In genomic region chr3:71585891-71586809, GRCh38 we compare ENCODE assay signal across 7 cellular contexts. TPM values are rescaled to one million over a fixed set of nuclear protein-coding genes. Genes with fewer than 3 reads are reported as not detected.
DNase-seq lines count a peak whose midpoint lies in the region; ATAC-seq and TF ChIP-seq lines count a peak whose summit lies in the region.

No MANE protein-coding gene starts in this region.

- peak overlapping the region; percentile 3 for H3K9ac ChIP-seq in skeletal muscle satellite cell (ENCODE audit: low read depth, low read length)

- no peaks in the 10 kb centered on the region for H3K9me3 Mint-ChIP-seq in Caco-2 (ENCODE audit: unreplicated experiment)

- BruUV-seq in Caco-2 (replicated peaks; lab: Mats Ljungman, UMichigan), result no TSS peak

- H3K4me1 Mint-ChIP-seq in Caco-2 (ENCODE audit: low read depth, unreplicated experiment), result peaks cover 6% of the 10 kb centered on the region

- POLR2A ChIA-PET in Caco-2 (lab: Charles Lee), result no interaction called here

- no peak for ATAC-seq in aorta (ENCODE audit: low FRiP score)

- CTCF ChIA-PET in Caco-2 (lab: Charles Lee), result interaction anchor here (1.0 kb wide), 1 partner anchor 76 kb away, joined by 5 read pairs; no protein-coding TSS in a partner anchor

- no peaks in the 10 kb centered on the region for H3K27me3 Mint-ChIP-seq in Caco-2 (ENCODE audit: insufficient read depth, unreplicated experiment)

- DNase-seq in Caco-2 (peak in 1 of 2 experiments; percentile 19), H7 (peak; percentile 21), T1000 (lab: John Stamatoyannopoulos, UW) (peak; percentile 2), fibroblast of mammary gland (ENCODE audit: low read depth) (peak; percentile 66), aorta (no peak), DMS79 treated with DMSO at 0.1 percent for 48 hours (lab: John Stamatoyannopoulos, UW) (no peak)

- H3K4me3 ChIP-seq in Caco-2 (ENCODE audit: low read depth, low read length), result no peak overlapping the region
- H3K4me3 ChIP-seq in H7 (ENCODE audit: insufficient read depth, low read depth, low read length), result no peak overlapping the region
- H3K4me3 ChIP-seq in fibroblast of mammary gland (ENCODE audit: control insufficient read depth, low read depth, low read length), result no peak overlapping the region
- H3K4me3 ChIP-seq in skeletal muscle satellite cell (ENCODE audit: low read length), result peak overlapping the region; percentile 26
- no peak overlapping the region for H3K4me3 ChIP-seq in aorta (ENCODE audit: low read length in 2 of 2)

- H3K27ac ChIP-seq in aorta (ENCODE audit: low read depth in 1 of 2, low read length in 2 of 2), result peak overlapping the region in 1 of 2 donors; percentile 32

- H3K4me1 ChIP-seq in Caco-2, result peaks cover 7% of the 10 kb centered on the region
- peaks cover 35% of the 10 kb centered on the region for H3K4me1 ChIP-seq in skeletal muscle satellite cell (ENCODE audit: control insufficient read depth, insufficient read depth, low read length)
- no peaks in the 10 kb centered on the region for H3K4me1 ChIP-seq in aorta (ENCODE audit: control insufficient read depth in 1 of 2, insufficient read depth in 2 of 2, low read length in 2 of 2)

- WGBS in aorta, 2 donors, result 19 to 20% methylated on average over 7 of the region's 7 CpGs

- peak overlapping the region; percentile 95 for H3K4me2 ChIP-seq in skeletal muscle satellite cell (ENCODE audit: low read length)

- intact Hi-C loops in Caco-2 (cut with micrococcal nuclease; ENCODE audit: unreplicated experiment) (loop anchor here (2.0 to 10.0 kb wide), 5 partner anchors 66 to 1051 kb away; no protein-coding TSS in a partner anchor), aorta (cut with DNase I) (loop anchor here (5.0 to 10.0 kb wide), 9 partner anchors 66 to 1051 kb away; no protein-coding TSS in a partner anchor)

- H3K27me3 ChIP-seq in Caco-2 (replicated peaks; ENCODE audit: control insufficient read depth, insufficient read depth, low read length) (no peaks in the 10 kb centered on the region), H7 (ENCODE audit: control insufficient read depth, insufficient read depth, low read length) (peaks cover 8% of the 10 kb centered on the region), skeletal muscle satellite cell (ENCODE audit: control insufficient read depth, insufficient read depth, low read length) (no peaks in the 10 kb centered on the region), aorta (ENCODE audit: control insufficient read depth in 1 of 2, insufficient read depth in 2 of 2, low read length in 1 of 2) (no peaks in the 10 kb centered on the region)

- no peaks in the 10 kb centered on the region for H3K36me3 ChIP-seq in Caco-2 (ENCODE audit: control insufficient read depth, insufficient read depth, low read length)
- H3K36me3 ChIP-seq in H7 (replicated peaks; ENCODE audit: control insufficient read depth, insufficient read depth, low read length), result no peaks in the 10 kb centered on the region
- no peaks in the 10 kb centered on the region for H3K36me3 ChIP-seq in skeletal muscle satellite cell (ENCODE audit: insufficient read depth, low read length)
- no peaks in the 10 kb centered on the region for H3K36me3 ChIP-seq in aorta (ENCODE audit: control insufficient read depth in 1 of 2, insufficient read depth in 2 of 2, low read length in 1 of 2)

- peaks cover 22% of the 10 kb centered on the region for H3K36me3 Mint-ChIP-seq in Caco-2 (ENCODE audit: insufficient read depth, unreplicated experiment)

- H3K9me3 ChIP-seq in Caco-2, result no peaks in the 10 kb centered on the region; the same call in 1 of the 2 replicates
- H3K9me3 ChIP-seq in skeletal muscle satellite cell (replicated peaks; ENCODE audit: low read length), result no peaks in the 10 kb centered on the region
- H3K9me3 ChIP-seq in aorta (ENCODE audit: control insufficient read depth, low read length), result no peaks in the 10 kb centered on the region

- no peak overlapping the region for H3K27ac Mint-ChIP-seq in Caco-2 (ENCODE audit: unreplicated experiment)

- TF ChIP-seq CTCF in Caco-2 (IDR thresholded peaks at IDR 0.05; ENCODE audit: insufficient read depth in 1 of 2, low read depth in 1 of 2, low read length in 1 of 2, severe bottlenecking in 1 of 2, unreplicated experiment in 1 of 2) (peak; percentile 49 to 56), fibroblast of mammary gland (conservative IDR thresholded peaks at IDR 0.05; ENCODE audit: control insufficient read depth, insufficient read depth, low read depth, low read length) (peak; percentile 77)

- no peak overlapping the region for H3K4me3 Mint-ChIP-seq in Caco-2 (ENCODE audit: unreplicated experiment)

RNA-seq across cellular contexts. Expression of gene FOXP1, which starts 2.6 kb away (rescaled TPM):
- total RNA-seq in Caco-2 (2022) (131 and 155 TPM in 2 replicates), aorta (100 to 1,000 TPM; 187 to 263 TPM)
- total RNA-seq in H7 (2014; rRNA removed; shearing (Covaris generic)), result 22.4 and 24.7 TPM in 2 replicates
- 42.6 and 49.4 TPM in 2 replicates for total RNA-seq in skeletal muscle satellite cell (2012; rRNA removed)
- 10 to 100 TPM; 15.2 to 33.1 TPM for polyA plus RNA-seq in aorta

Comparison
In these comparisons a context has a peak if more than half of its experiments do, and no peak if none do; other contexts are left out.
1. DNase-seq: peak in H7 (single experiment), T1000 (single experiment) and fibroblast of mammary gland (single experiment); none in aorta (0 of 2) and DMS79 treated with DMSO at 0.1 percent for 48 hours (single experiment).